Comparison of ENCODE assay signal across 8 cellular contexts in genomic region chr14:65462411-65462810, GRCh38. TPM values are rescaled to one million over a fixed set of nuclear protein-coding genes. Genes with fewer than 3 reads are reported as not detected.
DNase-seq lines count a peak whose midpoint lies in the region; ATAC-seq and TF ChIP-seq lines count a peak whose summit lies in the region.

No MANE protein-coding gene starts in this region.

- intact Hi-C loops in spleen (cut with DNase I; ENCODE audit: low total_unique reads): no loop called here

- TF ChIP-seq POLR2A in spleen (IDR thresholded peaks at IDR 0.05): no peak

- H3K36me3 ChIP-seq in BLaER1 treated with 17β-estradiol and CSF1 and Interleukin-3, amounts not matched to agents 10 nM and 100 nM: peaks cover 7 to 41% (median 29%) of the 10 kb centered on the region in 11 experiments; a peak in 21 of 22 replicates
- H3K36me3 ChIP-seq in MG63: no peaks in the 10 kb centered on the region
- H3K36me3 ChIP-seq in spleen: peaks cover 0 to 29% (median 4%) of the 10 kb centered on the region in 6 donors

- peak overlapping the region in 8 of 11 experiments; percentile 6 to 54 (median 44); a peak in 11 of 22 replicates for H3K4me2 ChIP-seq in BLaER1 treated with 17β-estradiol and CSF1 and Interleukin-3, amounts not matched to agents 10 nM and 100 nM

- H3K27ac ChIP-seq in BLaER1 treated with 17β-estradiol and CSF1 and Interleukin-3, amounts not matched to agents 10 nM and 100 nM: no peak overlapping the region
- peak overlapping the region in 4 of 8 donors; percentile 32 to 66 (median 42) for H3K27ac ChIP-seq in spleen

- 46 to 63% (median 56%) methylated on average over 3 of the region's 3 CpGs for WGBS in spleen, 5 donors

- peak; percentile 45 for ATAC-seq in GM19438 (IDR thresholded peaks at IDR 0.05; ENCODE audit: low read depth, unreplicated experiment)
- ATAC-seq in HG03439 (IDR thresholded peaks at IDR 0.05; ENCODE audit: unreplicated experiment): peak; percentile 69
- no peak for ATAC-seq in GM21737 (IDR thresholded peaks at IDR 0.05; ENCODE audit: unreplicated experiment)

- no peaks in the 10 kb centered on the region for H4K20me1 ChIP-seq in BLaER1 treated with 17β-estradiol and CSF1 and Interleukin-3, amounts not matched to agents 10 nM and 100 nM

- no peak overlapping the region for H3K9ac ChIP-seq in BLaER1 treated with 17β-estradiol and CSF1 and Interleukin-3, amounts not matched to agents 10 nM and 100 nM

- no peak overlapping the region for H3K4me3 ChIP-seq in BLaER1 treated with 17β-estradiol and CSF1 and Interleukin-3, amounts not matched to agents 10 nM and 100 nM
- H3K4me3 ChIP-seq in MG63 (no peak overlapping the region), spleen (no peak overlapping the region)

- peaks cover 0 to 8% (median 2%) of the 10 kb centered on the region in 11 experiments; a peak in 9 of 22 replicates for H3K9me3 ChIP-seq in BLaER1 treated with 17β-estradiol and CSF1 and Interleukin-3, amounts not matched to agents 10 nM and 100 nM (replicated peaks in 1 of 11)
- H3K9me3 ChIP-seq in MG63: no peaks in the 10 kb centered on the region
- peaks cover 0 to 5% (median 0%) of the 10 kb centered on the region in 8 donors for H3K9me3 ChIP-seq in spleen

- TF ChIP-seq CTCF in spleen (IDR thresholded peaks at IDR 0.05 in 8 of 11, conservative IDR thresholded peaks at IDR 0.05 in 3 of 11): no peak

- peak; percentile 73 for DNase-seq in astrocyte of the hippocampus (ENCODE audit: low read depth, low spot score)
- no peak for DNase-seq in MG63
- DNase-seq in D341Med (ENCODE audit: low spot score): no peak
- no peak for DNase-seq in spleen

- no peaks in the 10 kb centered on the region for H3K27me3 ChIP-seq in BLaER1 treated with 17β-estradiol and CSF1 and Interleukin-3, amounts not matched to agents 10 nM and 100 nM
- H3K27me3 ChIP-seq in MG63 (no peaks in the 10 kb centered on the region), spleen (replicated peaks in 1 of 7) (no peaks in the 10 kb centered on the region)

- peaks cover 11 to 19% (median 16%) of the 10 kb centered on the region in 10 experiments for H3K4me1 ChIP-seq in BLaER1 treated with 17β-estradiol and CSF1 and Interleukin-3, amounts not matched to agents 10 nM and 100 nM
- peaks cover 0 to 26% (median 16%) of the 10 kb centered on the region in 6 donors for H3K4me1 ChIP-seq in spleen

RNA-seq across cellular contexts. Expression of gene FUT8, which starts 49.9 kb away (rescaled TPM):
- 19.8 and 22.1 TPM in 2 replicates for total RNA-seq in MG63 (2014; rRNA removed; shearing (Covaris generic); ENCODE audit: low replicate concordance)
- 10 to 100 TPM; 41.9 to 75.1 (median 61.9) TPM for total RNA-seq in spleen
- 10 to 100 TPM in 1 of 3 donors, 1 to 10 TPM in 2; 9.4 to 13.8 (median 9.9) TPM for polyA plus RNA-seq in spleen
